Comparison of ENCODE assay signal across 5 cellular contexts in genomic region chr2:236738896-236739295, GRCh38.
"Had no signal": no experiment of that assay in that cellular context is flagged by ENCODE, and none has a peak within 500 bp of the region (broad histone marks: within the 10 kb centered on the region; RNA-seq: fewer than 3 reads in every experiment).

No MANE protein-coding gene starts in this region.

- H2AFZ ChIP-seq: GM23338 had no signal

- H3K4me3 ChIP-seq: GM23338, HAP-1, K562 had no signal

- H3K4me1 ChIP-seq: HAP-1 had no signal

- H3K36me3 ChIP-seq: HAP-1 had no signal

- DNase-seq: H7, KG1 had no signal

- H3K4me2 ChIP-seq: GM23338 had no signal

- H3K9me3 ChIP-seq: HAP-1 had no signal

- FAIRE-seq: K562 had no signal
